Comparison of ENCODE assay signal across 1 cellular context in the genomic region with DNA sequence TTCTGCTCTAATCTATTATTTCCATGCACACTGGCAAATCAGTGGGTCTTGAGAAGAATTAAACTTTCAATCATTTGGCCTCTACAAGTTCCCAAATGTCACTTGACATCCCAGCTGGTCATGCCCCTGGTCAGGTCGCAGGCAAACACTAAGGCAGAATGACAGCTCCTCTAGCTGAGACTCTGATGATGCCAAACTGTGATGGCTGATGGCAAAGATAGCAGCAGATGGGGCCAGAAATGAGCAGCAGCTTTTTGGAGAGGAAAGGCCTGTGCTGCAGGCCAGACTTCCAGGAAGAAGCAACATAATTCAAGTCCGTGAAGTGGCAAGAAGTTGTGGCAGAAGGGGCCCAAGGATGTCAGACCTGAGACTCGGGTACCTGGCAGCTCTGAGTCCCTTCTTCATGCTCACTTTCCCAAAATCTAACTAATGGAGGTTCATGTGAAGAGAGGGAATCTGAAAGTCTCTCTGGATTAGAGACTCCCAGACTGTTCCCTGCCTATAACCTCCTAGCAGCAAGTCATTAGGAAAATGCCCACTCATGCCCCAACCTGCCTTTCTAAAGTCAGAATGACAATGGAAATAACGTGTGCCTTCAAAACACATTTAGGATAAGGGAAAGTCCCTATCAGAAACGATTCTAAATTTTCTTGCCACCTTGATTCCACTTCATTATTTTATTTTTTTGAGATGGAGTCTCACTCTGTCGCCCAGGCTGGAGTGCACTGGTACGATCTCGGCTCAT.
TF ChIP-seq lines count a peak whose summit lies in the region.

No MANE protein-coding gene starts in this region.

TF ChIP-seq in endothelial cell of umbilical vein, 7 proteins besides CTCF, POLR2A, EP300 and RAD21:
- TF ChIP-seq JUN (IDR thresholded peaks at IDR 0.05; ENCODE audit: borderline replicate concordance, insufficient read depth, insufficient read length, low read depth) (no peak), EZH2 (IDR thresholded peaks at IDR 0.05; ENCODE audit: borderline replicate concordance, low read depth, low read length, severe bottlenecking) (no peak), FOS (IDR thresholded peaks at IDR 0.05; ENCODE audit: borderline replicate concordance, insufficient read depth, low read length) (no peak), POLR2AphosphoS5 (IDR thresholded peaks at IDR 0.05; ENCODE audit: insufficient read depth, low read depth, low read length) (no peak), MYC (IDR thresholded peaks at IDR 0.05; ENCODE audit: low read depth, low read length) (no peak)
TF ChIP-seq in endothelial cell of umbilical vein: peak in this region for 0.
